In the genomic region with DNA sequence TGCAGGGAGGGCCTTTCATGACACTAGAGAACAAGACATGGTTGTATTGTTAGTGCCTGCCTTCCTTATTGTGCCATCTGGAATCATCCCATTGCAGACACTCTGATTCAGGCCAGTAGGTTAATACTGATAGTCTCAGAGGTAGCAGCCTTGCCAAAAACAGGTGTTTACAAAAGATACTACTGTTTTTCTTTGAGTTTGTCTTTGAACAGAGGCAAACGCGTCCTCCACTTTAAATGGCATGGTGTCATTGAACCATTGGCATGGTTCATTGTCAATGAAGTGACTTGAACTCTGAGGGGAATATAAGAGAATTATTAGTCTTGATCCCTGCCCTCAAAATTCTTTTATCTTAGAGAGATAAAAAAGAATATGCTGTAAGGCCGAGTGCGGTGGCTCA, we compare ENCODE assay signal across 22 cellular contexts. TPM values are rescaled to one million over a fixed set of nuclear protein-coding genes. Genes with fewer than 3 reads are reported as not detected.
DNase-seq lines count a peak whose midpoint lies in the region; ATAC-seq, FAIRE-seq and TF ChIP-seq lines count a peak whose summit lies in the region.
"Had no signal": no experiment of that assay in that cellular context is flagged by ENCODE, and none has a peak within 500 bp of the region (broad histone marks: within the 10 kb centered on the region; RNA-seq: fewer than 3 reads in every experiment).

No MANE protein-coding gene starts in this region.

- no peak for DNase-seq in activated CD4-positive, alpha-beta memory T cell treated with anti-CD3 and anti-CD28 coated beads, Interleukin-2, amount 10 ng/mL, durations not matched to agents 7 days and 5 days
- no peak for DNase-seq in activated CD4-positive, alpha-beta memory T cell treated with anti-CD3 and anti-CD28 coated beads for 36 hours
- DNase-seq in right lobe of liver (no peak), urothelium cell line (ENCODE audit: low spot score) (no peak), OCI-LY7 (ENCODE audit: low spot score) (no peak)
- DNase-seq: DMS79; MM.1S; NCI-H1092 treated with DMSO at 0.1 percent for 48 hours; NCI-H1694; NCI-H2081 treated with DMSO at 0.1 percent for 48 hours; NCI-H510A; NCI-H748 treated with DMSO at 0.1 percent for 48 hours; NK-92 treated with Interleukin-12 subunit alpha and Interleukin-12 subunit beta, amount 100 ng/mL, for 24 hours; OCI-M1; Right ventricle myocardium superior had no signal

- H3K4me3 ChIP-seq in Loucy (ENCODE audit: low read length, poor library complexity, severe bottlenecking) (peak overlapping the region; percentile 80), right lobe of liver (no peak overlapping the region), OCI-LY7 (ENCODE audit: low read depth, low read length, poor library complexity, severe bottlenecking) (no peak overlapping the region)

- H3K27me3 ChIP-seq in Loucy (ENCODE audit: insufficient read depth, low read length, poor library complexity, severe bottlenecking) (no peaks in the 10 kb centered on the region), right lobe of liver (no peaks in the 10 kb centered on the region)

- H3K36me3 Mint-ChIP-seq in activated CD4-positive, alpha-beta memory T cell treated with anti-CD3 and anti-CD28 coated beads, Interleukin-2, amount 10 ng/mL, durations not matched to agents 7 days and 5 days (ENCODE audit: low read depth) = peaks cover 23% of the 10 kb centered on the region
- H3K36me3 Mint-ChIP-seq in activated CD4-positive, alpha-beta memory T cell treated with anti-CD3 and anti-CD28 coated beads for 36 hours = peaks cover 3% of the 10 kb centered on the region
- H3K36me3 Mint-ChIP-seq: IgD-negative memory B cell had no signal

- peak; percentile 27 for FAIRE-seq in urothelium cell line (lab: Jason Lieb, UNC)
- FAIRE-seq: A204.1 had no signal

- peaks cover 65% of the 10 kb centered on the region for H3K4me1 Mint-ChIP-seq in activated CD4-positive, alpha-beta memory T cell treated with anti-CD3 and anti-CD28 coated beads, Interleukin-2, amount 10 ng/mL, durations not matched to agents 7 days and 5 days
- peaks cover 44% of the 10 kb centered on the region for H3K4me1 Mint-ChIP-seq in activated CD4-positive, alpha-beta memory T cell treated with anti-CD3 and anti-CD28 coated beads for 36 hours (ENCODE audit: low read depth)

- no peaks in the 10 kb centered on the region for H3K9me3 Mint-ChIP-seq in activated CD4-positive, alpha-beta memory T cell treated with anti-CD3 and anti-CD28 coated beads, Interleukin-2, amount 10 ng/mL, durations not matched to agents 7 days and 5 days
- H3K9me3 Mint-ChIP-seq in activated CD4-positive, alpha-beta memory T cell treated with anti-CD3 and anti-CD28 coated beads for 36 hours = no peaks in the 10 kb centered on the region
- H3K9me3 Mint-ChIP-seq: IgD-negative memory B cell had no signal

- CTCF ChIA-PET in activated CD4-positive, alpha-beta memory T cell treated with anti-CD3 and anti-CD28 coated beads, Interleukin-2, amount 10 ng/mL, durations not matched to agents 7 days and 5 days (lab: Charles Lee) = no interaction called here
- CTCF ChIA-PET in activated CD4-positive, alpha-beta memory T cell treated with anti-CD3 and anti-CD28 coated beads for 36 hours (lab: Charles Lee) = interaction anchor here (1.0 to 1.3 kb wide), 2 partner anchors 29 to 99 kb away, joined by 3 to 4 read pairs; no protein-coding TSS in a partner anchor
- CTCF ChIA-PET in OCI-LY7 (lab: Charles Lee; ENCODE audit: unreplicated experiment) = no interaction called here

- TF ChIP-seq CTCF in Loucy (conservative IDR thresholded peaks at IDR 0.05; ENCODE audit: low read length) = no peak
- no peak for TF ChIP-seq CTCF in right lobe of liver (IDR thresholded peaks at IDR 0.05)
- TF ChIP-seq CTCF in OCI-LY7 (conservative IDR thresholded peaks at IDR 0.05; ENCODE audit: low read length) = no peak

- no peaks in the 10 kb centered on the region for H3K9me2 ChIP-seq in Loucy (replicated peaks; ENCODE audit: low read depth, low read length)
- H3K9me2 ChIP-seq in OCI-LY7 (ENCODE audit: insufficient read depth, low read length) = no peaks in the 10 kb centered on the region

- H3K9ac ChIP-seq in Loucy (ENCODE audit: low read depth, low read length, poor library complexity, severe bottlenecking) = peak overlapping the region; percentile 8

- H3K9me3 ChIP-seq in Loucy (ENCODE audit: insufficient read depth, low read depth, low read length) = no peaks in the 10 kb centered on the region
- H3K9me3 ChIP-seq in right lobe of liver = no peaks in the 10 kb centered on the region
- no peaks in the 10 kb centered on the region for H3K9me3 ChIP-seq in OCI-LY7 (ENCODE audit: low read length)

- H2AFZ ChIP-seq in Loucy (ENCODE audit: low read length) = no peak overlapping the region
- H2AFZ ChIP-seq in OCI-LY7 (ENCODE audit: low read length) = no peak overlapping the region

- H3K27ac ChIP-seq in right lobe of liver (no peak overlapping the region), OCI-LY7 (ENCODE audit: low read depth, low read length, poor library complexity, severe bottlenecking) (no peak overlapping the region)

- POLR2A ChIA-PET in activated CD4-positive, alpha-beta memory T cell treated with anti-CD3 and anti-CD28 coated beads, Interleukin-2, amount 10 ng/mL, durations not matched to agents 7 days and 5 days (lab: Charles Lee) = interaction anchor here (0.9 to 2.1 kb wide), 4 partner anchors 29 to 420 kb away, joined by 3 to 6 read pairs (median 4); a partner anchor contains a TSS
- POLR2A ChIA-PET in activated CD4-positive, alpha-beta memory T cell treated with anti-CD3 and anti-CD28 coated beads for 36 hours (lab: Charles Lee) = no interaction called here
- POLR2A ChIA-PET in OCI-LY7 (lab: Charles Lee) = interaction anchor here (0.6 kb wide), 1 partner anchor 1228 kb away, joined by 3 read pairs; no protein-coding TSS in a partner anchor

- no TSS peak for BruUV-seq in OCI-LY7 (replicated peaks; lab: Mats Ljungman, UMichigan)

- peak; percentile 6 to 44 (median 10) for ATAC-seq in right lobe of liver
- no peak for ATAC-seq in GM21737 (IDR thresholded peaks at IDR 0.05; ENCODE audit: unreplicated experiment)
- no peak for ATAC-seq in HG03108 (IDR thresholded peaks at IDR 0.05; ENCODE audit: unreplicated experiment)

- H3K36me3 ChIP-seq in Loucy (ENCODE audit: insufficient read depth, low read length) (no peaks in the 10 kb centered on the region), right lobe of liver (no peaks in the 10 kb centered on the region), OCI-LY7 (ENCODE audit: insufficient read depth, low read length) (peaks cover 5% of the 10 kb centered on the region; the same call in 1 of the 2 replicates)

- H4K20me1 ChIP-seq in Loucy (ENCODE audit: insufficient read depth, low read length, poor library complexity, severe bottlenecking) = peaks cover 7% of the 10 kb centered on the region
- no peaks in the 10 kb centered on the region for H4K20me1 ChIP-seq in OCI-LY7 (ENCODE audit: insufficient read depth, low read length)

- H3K79me2 ChIP-seq in Loucy (ENCODE audit: insufficient read depth, low read length) (peaks cover 83% of the 10 kb centered on the region), OCI-LY7 (ENCODE audit: insufficient read depth, low read depth, low read length) (peaks cover 21% of the 10 kb centered on the region; the same call in 1 of the 2 replicates)

- no peak overlapping the region for H3K4me3 Mint-ChIP-seq in activated CD4-positive, alpha-beta memory T cell treated with anti-CD3 and anti-CD28 coated beads, Interleukin-2, amount 10 ng/mL, durations not matched to agents 7 days and 5 days
- H3K4me3 Mint-ChIP-seq in activated CD4-positive, alpha-beta memory T cell treated with anti-CD3 and anti-CD28 coated beads for 36 hours = no peak overlapping the region

- intact Hi-C loops in activated CD4-positive, alpha-beta memory T cell treated with anti-CD3 and anti-CD28 coated beads for 36 hours (cut with micrococcal nuclease) = no loop called here
- intact Hi-C loops in right lobe of liver (cut with DNase I) = no loop called here
- intact Hi-C loops in OCI-LY7 (cut with micrococcal nuclease; ENCODE audit: unreplicated experiment) = no loop called here

- H3K27me3 Mint-ChIP-seq in activated CD4-positive, alpha-beta memory T cell treated with anti-CD3 and anti-CD28 coated beads, Interleukin-2, amount 10 ng/mL, durations not matched to agents 7 days and 5 days = peaks cover 3% of the 10 kb centered on the region
- no peaks in the 10 kb centered on the region for H3K27me3 Mint-ChIP-seq in activated CD4-positive, alpha-beta memory T cell treated with anti-CD3 and anti-CD28 coated beads for 36 hours
- H3K27me3 Mint-ChIP-seq: IgD-negative memory B cell had no signal

- H3K4me2 ChIP-seq in Loucy (ENCODE audit: low read depth, low read length, poor library complexity, severe bottlenecking) (peak overlapping the region; percentile 86), OCI-LY7 (ENCODE audit: low read length) (no peak overlapping the region)

- H3K27ac Mint-ChIP-seq in activated CD4-positive, alpha-beta memory T cell treated with anti-CD3 and anti-CD28 coated beads, Interleukin-2, amount 10 ng/mL, durations not matched to agents 7 days and 5 days = peak overlapping the region; percentile 78
- H3K27ac Mint-ChIP-seq in activated CD4-positive, alpha-beta memory T cell treated with anti-CD3 and anti-CD28 coated beads for 36 hours = no peak overlapping the region

- H3F3A ChIP-seq in Loucy (ENCODE audit: low read depth) = peaks cover 5% of the 10 kb centered on the region; the same call in 1 of the 2 replicates

- H3K4me1 ChIP-seq in Loucy (ENCODE audit: insufficient read depth, low read length, poor library complexity, severe bottlenecking) (peaks cover 64% of the 10 kb centered on the region), right lobe of liver (peaks cover 0 to 37% (median 7%) of the 10 kb centered on the region in 4 donors), OCI-LY7 (ENCODE audit: insufficient read depth, low read length, poor library complexity, severe bottlenecking) (peaks cover 24% of the 10 kb centered on the region)

- no peak for TF ChIP-seq POLR2A in right lobe of liver (IDR thresholded peaks at IDR 0.05)

- 56% methylated on average over 4 of the region's 4 CpGs for whole genome bisulfite sequencing in right lobe of liver (ENCODE audit: insufficient coverage, low coverage, low lambda C conversion rate, missing lambda C conversion rate)

RNA-seq across cellular contexts. Expression of a gene that starts 4.2 kb away (rescaled TPM):
- 10 to 100 TPM; 12.3 to 16.1 TPM for total RNA-seq in activated CD4-positive, alpha-beta memory T cell treated with anti-CD3 and anti-CD28 coated beads, Interleukin-2, amount 10 ng/mL, durations not matched to agents 7 days and 5 days
- 10 to 100 TPM in 1 of 2 experiments, 1 to 10 TPM in 1; 8.8 to 12.3 TPM for total RNA-seq in activated CD4-positive, alpha-beta memory T cell treated with anti-CD3 and anti-CD28 coated beads for 36 hours
- total RNA-seq in right lobe of liver (10 to 100 TPM in 2 of 6 experiments, 1 to 10 TPM in 4; 6.1 to 19.2 (median 9.0) TPM), OCI-LY7 (2022) (12.0 and 18.0 TPM in 2 replicates)
- total RNA-seq in OCI-LY7 (2014; rRNA removed; shearing (Covaris generic)) = 6.3 and 9.2 TPM in 2 replicates

RNA-seq across cellular contexts. Expression of a gene that starts 18.8 kb away (rescaled TPM):
- 1 to 10 TPM; 1.5 to 1.7 TPM for total RNA-seq in activated CD4-positive, alpha-beta memory T cell treated with anti-CD3 and anti-CD28 coated beads, Interleukin-2, amount 10 ng/mL, durations not matched to agents 7 days and 5 days
- total RNA-seq in activated CD4-positive, alpha-beta memory T cell treated with anti-CD3 and anti-CD28 coated beads for 36 hours = 1 to 10 TPM; 4.8 to 5.3 TPM
- total RNA-seq in right lobe of liver = 10 to 100 TPM in 2 of 6 experiments, 1 to 10 TPM in 4; 6.5 to 13.8 (median 9.0) TPM
- 0.38 and 1.2 TPM in 2 replicates for total RNA-seq in OCI-LY7 (2014; rRNA removed; shearing (Covaris generic))
- total RNA-seq in OCI-LY7 (2022) = not detected in 2 replicates

RNA-seq across cellular contexts. Expression of a gene that starts 48.4 kb away (rescaled TPM):
- not detected for total RNA-seq in activated CD4-positive, alpha-beta memory T cell treated with anti-CD3 and anti-CD28 coated beads, Interleukin-2, amount 10 ng/mL, durations not matched to agents 7 days and 5 days
- total RNA-seq in activated CD4-positive, alpha-beta memory T cell treated with anti-CD3 and anti-CD28 coated beads for 36 hours = not detected
- total RNA-seq in right lobe of liver (1,000 to 10,000 TPM in 1 of 6 experiments, 100 to 1,000 TPM in 5; 248 to 1,113 (median 341) TPM), OCI-LY7 (2022) (not detected in 2 replicates)
- total RNA-seq in OCI-LY7 (2014; rRNA removed; shearing (Covaris generic)) = not detected in 2 replicates
- total RNA-seq: H4, HT1080, Right ventricle myocardium superior had no signal

Comparison
In these comparisons a context has a peak if more than half of its experiments do, and no peak if none do; other contexts are left out.
1. ATAC-seq: peak in right lobe of liver (4 of 4); none in GM21737 (single experiment) and HG03108 (single experiment).
2. RNA of a gene that starts 48.4 kb away (total RNA-seq): 248 to 1,113 TPM in right lobe of liver; not detected in activated CD4-positive, alpha-beta memory T cell treated with anti-CD3 and anti-CD28 coated beads, Interleukin-2, amount 10 ng/mL, durations not matched to agents 7 days and 5 days, not detected in activated CD4-positive, alpha-beta memory T cell treated with anti-CD3 and anti-CD28 coated beads for 36 hours and not detected in OCI-LY7; every median in the first group is over 100 times any median in the second.